1 cellular context compared by ENCODE assay signal in genomic region chr1:204092632-204093420, GRCh38.
TF ChIP-seq lines count a peak whose summit lies in the region.

No MANE protein-coding gene starts in this region.

TF ChIP-seq in GM23338, 12 proteins besides CTCF, POLR2A, EP300 and RAD21:
- no peak for TF ChIP-seq ETS1 (IDR thresholded peaks at IDR 0.05)
- TF ChIP-seq REST (IDR thresholded peaks at IDR 0.05; ENCODE audit: unreplicated experiment), result no peak
- TF ChIP-seq ZNF462 (CRISPR knock-in tag; IDR thresholded peaks at IDR 0.05), result no peak
- no peak for TF ChIP-seq EZH2 (IDR thresholded peaks at IDR 0.05; ENCODE audit: low read depth, unreplicated experiment)
- no peak for TF ChIP-seq STAT1 (IDR thresholded peaks at IDR 0.05; ENCODE audit: unreplicated experiment)
